In the genomic region with DNA sequence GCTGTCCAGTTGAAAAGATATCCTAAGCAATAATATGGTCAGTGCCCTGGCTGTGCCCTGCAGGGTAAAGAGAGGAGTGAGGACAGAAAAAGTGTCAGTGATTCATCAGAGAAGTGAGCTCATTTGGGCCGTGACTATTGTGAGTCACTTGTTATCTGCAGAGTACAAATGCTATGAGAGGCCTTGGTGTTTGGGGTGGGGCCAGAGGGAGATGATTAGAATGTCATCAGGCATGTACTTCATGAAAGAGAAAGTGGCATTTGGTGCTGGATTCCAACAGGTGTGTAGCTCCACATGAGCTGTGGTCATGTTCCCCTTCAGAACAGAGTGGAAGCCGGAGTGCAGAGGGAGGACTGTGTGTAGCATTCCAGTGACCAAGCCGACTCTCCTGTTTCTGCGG, we compare ENCODE assay signal across 8 cellular contexts.
DNase-seq lines count a peak whose midpoint lies in the region; ATAC-seq lines count a peak whose summit lies in the region.

No MANE protein-coding gene starts in this region.

- no peak overlapping the region for H2BK5ac ChIP-seq in mesenchymal stem cell (ENCODE audit: low read depth, low read length, poor library complexity, severe bottlenecking)

- no peak overlapping the region for H3K23ac ChIP-seq in mesenchymal stem cell (ENCODE audit: low read length in 2 of 2)

- no peak overlapping the region for H2AFZ ChIP-seq in mesenchymal stem cell (ENCODE audit: low read depth, low read length)

- H3K4me1 ChIP-seq in adipocyte (ENCODE audit: control insufficient read depth, insufficient read depth, low read length), result peaks cover 27% of the 10 kb centered on the region
- H3K4me1 ChIP-seq in mesenchymal stem cell (ENCODE audit: control insufficient read depth, insufficient read depth, low read depth, low read length), result peaks cover 8% of the 10 kb centered on the region

- H2BK12ac ChIP-seq in mesenchymal stem cell (ENCODE audit: low read length in 2 of 2), result no peak overlapping the region

- peak; percentile 85 for ATAC-seq in GM18907 (IDR thresholded peaks at IDR 0.05; ENCODE audit: unreplicated experiment)
- peak; percentile 66 for ATAC-seq in HG03196 (IDR thresholded peaks at IDR 0.05; ENCODE audit: unreplicated experiment)

- H3K4me3 ChIP-seq in adipocyte (ENCODE audit: low read length) (peak overlapping the region; percentile 26), mesenchymal stem cell (ENCODE audit: insufficient read depth in 1 of 2, low read depth in 1 of 2, low read length in 2 of 2) (peak overlapping the region in 1 of 2 experiments; percentile 52)

- no peak overlapping the region for H2AK5ac ChIP-seq in mesenchymal stem cell (ENCODE audit: low read length, severe bottlenecking)

- H3K79me1 ChIP-seq in mesenchymal stem cell (replicated peaks; ENCODE audit: low read length, poor library complexity, severe bottlenecking), result peaks cover 9% of the 10 kb centered on the region

- no peak overlapping the region for H3K27ac ChIP-seq in mesenchymal stem cell (ENCODE audit: low read length, poor library complexity, severe bottlenecking)

- H3K9ac ChIP-seq in adipocyte (ENCODE audit: low read length), result no peak overlapping the region
- H3K9ac ChIP-seq in mesenchymal stem cell (ENCODE audit: low read length), result no peak overlapping the region

- no peak overlapping the region for H3K4me2 ChIP-seq in mesenchymal stem cell (ENCODE audit: low read length, poor library complexity, severe bottlenecking)

- 58% methylated on average over 4 of the region's 4 CpGs for WGBS in mesenchymal stem cell

- no peak overlapping the region for H2BK15ac ChIP-seq in mesenchymal stem cell (ENCODE audit: low read depth, poor library complexity, severe bottlenecking)

- no peak overlapping the region for H3K14ac ChIP-seq in mesenchymal stem cell (ENCODE audit: low read length in 2 of 2)

- no peaks in the 10 kb centered on the region for H3K27me3 ChIP-seq in adipocyte (replicated peaks; ENCODE audit: control insufficient read depth, insufficient read depth, low read length)
- H3K27me3 ChIP-seq in mesenchymal stem cell (ENCODE audit: control insufficient read depth in 1 of 2, insufficient read depth in 1 of 2, low read length in 2 of 2), result no peaks in the 10 kb centered on the region

- H2BK120ac ChIP-seq in mesenchymal stem cell (ENCODE audit: low read depth, low read length), result no peak overlapping the region

- H4K8ac ChIP-seq in mesenchymal stem cell (ENCODE audit: low read length), result peak overlapping the region; percentile 10

- no peak overlapping the region for H3K18ac ChIP-seq in mesenchymal stem cell (ENCODE audit: low read depth in 1 of 2, low read length in 2 of 2)

- no peak overlapping the region for H4K91ac ChIP-seq in mesenchymal stem cell (ENCODE audit: low read length)

- H3K4ac ChIP-seq in mesenchymal stem cell (ENCODE audit: low read depth in 1 of 2, low read length in 2 of 2), result no peak overlapping the region

- H3K9me3 ChIP-seq in adipocyte (ENCODE audit: control insufficient read depth, low read length) (no peaks in the 10 kb centered on the region), mesenchymal stem cell (ENCODE audit: control insufficient read depth, low read length) (no peaks in the 10 kb centered on the region)

- H3K36me3 ChIP-seq in adipocyte (ENCODE audit: control insufficient read depth, insufficient read depth, low read length, severe bottlenecking) (no peaks in the 10 kb centered on the region), mesenchymal stem cell (ENCODE audit: control insufficient read depth in 1 of 2, insufficient read depth in 2 of 2, low read depth in 1 of 2, low read length in 2 of 2) (peaks cover 0 to 5% of the 10 kb centered on the region in 2 experiments)

- DNase-seq in adipocyte (ENCODE audit: low read depth), result peak; percentile 67
- DNase-seq in mesenchymal stem cell, result peak; percentile 51
- no peak for DNase-seq in NCI-H82 (lab: John Stamatoyannopoulos, UW)
- DNase-seq in GDM1 (lab: John Stamatoyannopoulos, UW), result no peak
- no peak for DNase-seq in 8988T
- DNase-seq in activated gamma-delta T cell (lab: John Stamatoyannopoulos, UW), result no peak

Comparison
In these comparisons a context has a peak if more than half of its experiments do, and no peak if none do; other contexts are left out.
1. DNase-seq: peak in adipocyte (single experiment) and mesenchymal stem cell (single experiment); none in NCI-H82 (single experiment), GDM1 (single experiment), 8988T (single experiment) and activated gamma-delta T cell (single experiment).